In the genomic region with DNA sequence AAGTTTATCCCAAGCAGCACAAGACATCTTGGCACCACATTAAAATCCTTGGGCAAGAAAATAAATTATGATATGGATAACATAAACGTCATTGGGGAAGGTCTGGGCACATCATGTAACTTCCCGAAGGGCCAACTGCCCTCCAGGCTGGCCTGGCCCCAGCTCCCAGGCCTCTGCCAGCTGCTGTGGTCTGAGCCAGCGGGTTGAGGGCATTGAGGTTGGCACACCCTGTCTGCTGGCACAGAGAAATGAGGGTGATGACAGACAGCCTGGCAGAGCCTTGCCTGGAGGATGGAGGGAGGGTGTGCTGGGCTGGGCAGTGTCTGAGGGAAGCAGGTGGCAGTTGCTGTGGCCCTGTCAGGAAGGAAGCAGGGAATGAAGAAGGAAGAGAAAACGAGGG, we compare ENCODE assay signal across 1 cellular context.
TF ChIP-seq lines count a peak whose summit lies in the region.

No MANE protein-coding gene starts in this region.

TF ChIP-seq in IMR-90, 13 proteins besides CTCF, POLR2A, EP300 and RAD21 (continued from another document):
- TF ChIP-seq SMC3 (IDR thresholded peaks at IDR 0.05; ENCODE audit: low read depth, low read length) (no peak), CEBPB (IDR thresholded peaks at IDR 0.05; ENCODE audit: low read depth, low read length) (no peak), MAFK (IDR thresholded peaks at IDR 0.05; ENCODE audit: low read depth, low read length) (no peak)
TF ChIP-seq in IMR-90: peak in this region for 0.
